18 cellular contexts compared by ENCODE assay signal in genomic region chr1:158654079-158654478, GRCh38. TPM values are rescaled to one million over a fixed set of nuclear protein-coding genes. Genes with fewer than 3 reads are reported as not detected.
DNase-seq lines count a peak whose midpoint lies in the region; ATAC-seq and TF ChIP-seq lines count a peak whose summit lies in the region.
"Had no signal": no experiment of that assay in that cellular context is flagged by ENCODE, and none has a peak within 500 bp of the region (broad histone marks: within the 10 kb centered on the region; RNA-seq: fewer than 3 reads in every experiment).

No MANE protein-coding gene starts in this region.

- H3K9me3 Mint-ChIP-seq in endothelial cell (ENCODE audit: unreplicated experiment), result no peaks in the 10 kb centered on the region

- intact Hi-C loops in OCI-LY7 (cut with micrococcal nuclease; ENCODE audit: unreplicated experiment), result loop anchor here (5.0 kb wide), 2 partner anchors 147 to 418 kb away; no protein-coding TSS in a partner anchor
- intact Hi-C loops in ascending aorta (cut with DNase I), result no loop called here

- H2AFZ ChIP-seq in OCI-LY7 (ENCODE audit: low read length), result peak overlapping the region; percentile 96
- H2AFZ ChIP-seq: GM23248 had no signal

- H3K9me2 ChIP-seq in OCI-LY7 (ENCODE audit: insufficient read depth, low read length), result no peaks in the 10 kb centered on the region

- no peak overlapping the region for H3K4me3 Mint-ChIP-seq in endothelial cell (ENCODE audit: unreplicated experiment)
- H3K4me3 Mint-ChIP-seq: CD4-positive, alpha-beta memory T cell; IgD-negative memory B cell; T-helper 17 cell had no signal

- no TSS peak for BruUV-seq in OCI-LY7 (replicated peaks; lab: Mats Ljungman, UMichigan)

- H3K9ac ChIP-seq in BLaER1 treated with 17β-estradiol and CSF1 and Interleukin-3, amounts not matched to agents 10 nM and 100 nM, result peak overlapping the region in 5 of 11 experiments; percentile 42 to 64 (median 53); a peak in 6 of 22 replicates
- H3K9ac ChIP-seq: GM23248 had no signal

- peak overlapping the region; percentile 16 for H3K27ac Mint-ChIP-seq in endothelial cell (ENCODE audit: unreplicated experiment)
- H3K27ac Mint-ChIP-seq: T-helper 17 cell had no signal

- no peaks in the 10 kb centered on the region for H3K36me3 ChIP-seq in BLaER1 treated with 17β-estradiol and CSF1 and Interleukin-3, amounts not matched to agents 10 nM and 100 nM
- H3K36me3 ChIP-seq in KOPT-K1 (ENCODE audit: insufficient read depth, low read length), result no peaks in the 10 kb centered on the region
- no peaks in the 10 kb centered on the region for H3K36me3 ChIP-seq in OCI-LY7 (ENCODE audit: insufficient read depth, low read length)
- H3K36me3 ChIP-seq in ascending aorta, result no peaks in the 10 kb centered on the region
- H3K36me3 ChIP-seq: HAP-1 had no signal

- H4K20me1 ChIP-seq in BLaER1 treated with 17β-estradiol and CSF1 and Interleukin-3, amounts not matched to agents 10 nM and 100 nM, result no peaks in the 10 kb centered on the region
- H4K20me1 ChIP-seq in OCI-LY7 (ENCODE audit: insufficient read depth, low read length), result no peaks in the 10 kb centered on the region

- peak overlapping the region in 10 of 11 experiments; percentile 51 to 83 (median 66); a peak in 17 of 22 replicates for H3K4me2 ChIP-seq in BLaER1 treated with 17β-estradiol and CSF1 and Interleukin-3, amounts not matched to agents 10 nM and 100 nM
- H3K4me2 ChIP-seq in OCI-LY7 (ENCODE audit: low read length), result peak overlapping the region; percentile 45

- H3K9me3 ChIP-seq in BLaER1 treated with 17β-estradiol and CSF1 and Interleukin-3, amounts not matched to agents 10 nM and 100 nM (replicated peaks in 1 of 11), result no peaks in the 10 kb centered on the region
- H3K9me3 ChIP-seq in KOPT-K1 (ENCODE audit: insufficient read depth, low read length, poor library complexity, severe bottlenecking) (no peaks in the 10 kb centered on the region), OCI-LY7 (ENCODE audit: low read length) (no peaks in the 10 kb centered on the region), ascending aorta (no peaks in the 10 kb centered on the region)
- H3K9me3 ChIP-seq: HAP-1 had no signal

- peaks cover 25% of the 10 kb centered on the region for H3K4me1 Mint-ChIP-seq in endothelial cell (ENCODE audit: unreplicated experiment)

- no peak for ATAC-seq in SK-N-SH treated with all-trans-retinoic acid at 6 μM for 48 hours
- ATAC-seq: GM12878, T-helper 17 cell had no signal

- peak overlapping the region in 9 of 11 experiments; percentile 39 to 79 (median 73); a peak in 18 of 22 replicates for H3K27ac ChIP-seq in BLaER1 treated with 17β-estradiol and CSF1 and Interleukin-3, amounts not matched to agents 10 nM and 100 nM
- peak overlapping the region; percentile 88 for H3K27ac ChIP-seq in KOPT-K1 (ENCODE audit: low read depth, low read length, poor library complexity, severe bottlenecking)
- no peak overlapping the region for H3K27ac ChIP-seq in OCI-LY7 (ENCODE audit: low read depth, low read length, poor library complexity, severe bottlenecking)
- no peak overlapping the region for H3K27ac ChIP-seq in ascending aorta
- H3K27ac ChIP-seq: GM23248 had no signal

- H3K4me1 ChIP-seq in BLaER1 treated with 17β-estradiol and CSF1 and Interleukin-3, amounts not matched to agents 10 nM and 100 nM, result peaks cover 17 to 46% (median 38%) of the 10 kb centered on the region in 10 experiments
- peaks cover 28% of the 10 kb centered on the region for H3K4me1 ChIP-seq in OCI-LY7 (ENCODE audit: insufficient read depth, low read length, poor library complexity, severe bottlenecking)
- H3K4me1 ChIP-seq in ascending aorta, result no peaks in the 10 kb centered on the region
- H3K4me1 ChIP-seq: HAP-1 had no signal

- no peaks in the 10 kb centered on the region for H3K36me3 Mint-ChIP-seq in endothelial cell (ENCODE audit: low read depth, unreplicated experiment)
- H3K36me3 Mint-ChIP-seq: CD4-positive, alpha-beta memory T cell; IgD-negative memory B cell had no signal

- no peaks in the 10 kb centered on the region for H3K79me2 ChIP-seq in OCI-LY7 (ENCODE audit: insufficient read depth, low read depth, low read length)

- no peak overlapping the region for H3K4me3 ChIP-seq in BLaER1 treated with 17β-estradiol and CSF1 and Interleukin-3, amounts not matched to agents 10 nM and 100 nM
- H3K4me3 ChIP-seq in OCI-LY7 (ENCODE audit: low read depth, low read length, poor library complexity, severe bottlenecking) (peak overlapping the region; percentile 25), ascending aorta (no peak overlapping the region)
- H3K4me3 ChIP-seq: GM12878, GM23248, HAP-1 had no signal

- H3K27me3 Mint-ChIP-seq in endothelial cell (ENCODE audit: unreplicated experiment), result no peaks in the 10 kb centered on the region

- H3K27me3 ChIP-seq in BLaER1 treated with 17β-estradiol and CSF1 and Interleukin-3, amounts not matched to agents 10 nM and 100 nM, result no peaks in the 10 kb centered on the region
- H3K27me3 ChIP-seq in ascending aorta, result no peaks in the 10 kb centered on the region

- POLR2A ChIA-PET in OCI-LY7 (lab: Charles Lee), result no interaction called here

- CTCF ChIA-PET in OCI-LY7 (lab: Charles Lee; ENCODE audit: unreplicated experiment), result no interaction called here

- DNase-seq in OCI-LY7 (ENCODE audit: low spot score) (peak; percentile 12), endothelial cell (ENCODE audit: low spot score) (no peak), GF-D8 (lab: John Stamatoyannopoulos, UW) (no peak), ascending aorta (ENCODE audit: low spot score in 2 of 2) (no peak)
- DNase-seq: ACHN; CD4-positive, alpha-beta memory T cell; GM23248; NCI-H187 treated with DMSO at 0.1 percent for 48 hours; NCI-H2227 treated with DMSO at 0.1 percent for 48 hours; NCI-H524 treated with DMSO at 0.1 percent for 48 hours; T-helper 17 cell had no signal

- TF ChIP-seq CTCF in OCI-LY7 (conservative IDR thresholded peaks at IDR 0.05; ENCODE audit: low read length) (no peak), endothelial cell (IDR thresholded peaks at IDR 0.05; ENCODE audit: unreplicated experiment) (no peak), ascending aorta (IDR thresholded peaks at IDR 0.05) (no peak)

TF ChIP-seq in SK-N-SH treated with all-trans-retinoic acid at 6 μM for 48 hours, 23 proteins besides CTCF, POLR2A, EP300 and RAD21:
- TF ChIP-seq SNAI2 (CRISPR knock-in tag; IDR thresholded peaks at IDR 0.05), result no peak
- TF ChIP-seq ZFP3 (CRISPR knock-in tag; IDR thresholded peaks at IDR 0.05), result no peak
- TF ChIP-seq ZNF70 (CRISPR knock-in tag; IDR thresholded peaks at IDR 0.05), result no peak
- TF ChIP-seq ARNTL (CRISPR knock-in tag; IDR thresholded peaks at IDR 0.05; ENCODE audit: borderline replicate concordance, low read depth), result no peak
- TF ChIP-seq POU6F1 (CRISPR knock-in tag; IDR thresholded peaks at IDR 0.05; ENCODE audit: borderline replicate concordance, low read depth), result no peak
- no peak for TF ChIP-seq OSR1 (CRISPR knock-in tag; IDR thresholded peaks at IDR 0.05)
- TF ChIP-seq ZC3H10 (CRISPR knock-in tag; IDR thresholded peaks at IDR 0.05), result no peak
- no peak for TF ChIP-seq CSRNP3 (CRISPR knock-in tag; IDR thresholded peaks at IDR 0.05)
- no peak for TF ChIP-seq GLIS3 (CRISPR knock-in tag; IDR thresholded peaks at IDR 0.05)
- TF ChIP-seq CSDC2 (CRISPR knock-in tag; IDR thresholded peaks at IDR 0.05), result no peak
- no peak for TF ChIP-seq BACH2 (CRISPR knock-in tag; IDR thresholded peaks at IDR 0.05; ENCODE audit: borderline replicate concordance)
- TF ChIP-seq PPARA (CRISPR knock-in tag; IDR thresholded peaks at IDR 0.05; ENCODE audit: borderline replicate concordance), result no peak
- no peak for TF ChIP-seq ZFP30 (CRISPR knock-in tag; IDR thresholded peaks at IDR 0.05)
- no peak for TF ChIP-seq ZNF565 (CRISPR knock-in tag; conservative IDR thresholded peaks at IDR 0.05; ENCODE audit: low read depth)

RNA-seq across cellular contexts. Expression of gene SPTA1, which starts 32.4 kb away (rescaled TPM):
- 0.10 and 0.44 TPM in 2 replicates for total RNA-seq in OCI-LY7 (2014; rRNA removed; shearing (Covaris generic))
- total RNA-seq in OCI-LY7 (2022), result not detected in 2 replicates
- total RNA-seq in endothelial cell (ENCODE audit: unreplicated experiment), result 6.1 TPM
- not detected for total RNA-seq in ascending aorta
- total RNA-seq: CD4-positive, alpha-beta memory T cell; GM23248; LHCN-M2; T-helper 17 cell had no signal

RNA-seq across cellular contexts. Expression of gene OR6K2, which starts 46.4 kb away (rescaled TPM):
- total RNA-seq in OCI-LY7 (2014; rRNA removed; shearing (Covaris generic)), result not detected in 2 replicates
- total RNA-seq in OCI-LY7 (2022) (not detected in 2 replicates), endothelial cell (ENCODE audit: unreplicated experiment) (not detected), ascending aorta (not detected)
- total RNA-seq: CD4-positive, alpha-beta memory T cell; GM12878; GM23248; LHCN-M2; T-helper 17 cell had no signal

RNA-seq across cellular contexts. Expression of gene OR10Z1, which starts 49.0 kb away (rescaled TPM):
- not detected in 2 replicates for total RNA-seq in OCI-LY7 (2014; rRNA removed; shearing (Covaris generic))
- total RNA-seq in OCI-LY7 (2022) (not detected in 2 replicates), endothelial cell (ENCODE audit: unreplicated experiment) (not detected), ascending aorta (not detected)
- total RNA-seq: CD4-positive, alpha-beta memory T cell; GM12878; GM23248; LHCN-M2; T-helper 17 cell had no signal

Comparison
In these comparisons a context has a peak if more than half of its experiments do, and no peak if none do; other contexts are left out.
1. H3K27ac ChIP-seq: peak in BLaER1 treated with 17β-estradiol and CSF1 and Interleukin-3, amounts not matched to agents 10 nM and 100 nM (9 of 11) and KOPT-K1 (single experiment); none in OCI-LY7 (single experiment) and ascending aorta (0 of 2).